20 cellular contexts compared by ENCODE assay signal in the genomic region with DNA sequence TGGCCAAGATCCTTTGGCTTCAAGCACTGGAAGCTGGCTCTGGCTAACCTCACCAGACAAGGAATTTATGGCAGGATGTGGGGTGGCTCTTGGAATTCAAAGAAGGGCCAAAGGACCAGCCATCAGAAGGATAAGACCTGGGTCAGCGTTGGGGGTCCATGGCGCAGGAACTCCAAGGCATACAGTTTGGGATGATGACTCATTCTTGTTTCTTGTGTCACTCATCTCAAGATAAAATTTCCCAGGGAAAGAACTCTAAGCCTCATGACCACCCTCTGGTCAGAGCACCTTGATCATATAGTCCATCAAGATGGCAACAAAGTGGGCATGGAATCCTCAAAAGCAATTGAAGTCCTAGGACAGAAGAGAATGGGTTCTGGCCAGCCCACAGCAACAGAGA. TPM values are rescaled to one million over a fixed set of nuclear protein-coding genes. Genes with fewer than 3 reads are reported as not detected.
DNase-seq lines count a peak whose midpoint lies in the region; ATAC-seq, FAIRE-seq and TF ChIP-seq lines count a peak whose summit lies in the region.
"Had no signal": no experiment of that assay in that cellular context is flagged by ENCODE, and none has a peak within 500 bp of the region (broad histone marks: within the 10 kb centered on the region; RNA-seq: fewer than 3 reads in every experiment).

No MANE protein-coding gene starts in this region.

- peaks cover 14 to 16% of the 10 kb centered on the region in 2 experiments; a peak in 4 of 5 replicates for H3K4me1 ChIP-seq in K562 (replicated peaks in 1 of 2; ENCODE audit: control insufficient read depth in 2 of 2, insufficient read depth in 2 of 2, low read length in 2 of 2)
- H3K4me1 ChIP-seq in Caco-2 = no peaks in the 10 kb centered on the region
- H3K4me1 ChIP-seq: BE2C had no signal

- POLR2A ChIA-PET in K562 (lab: Yijun Ruan, JAX) (interaction anchor here (0.5 to 1.3 kb wide), 8 partner anchors 8 to 188 kb away, joined by 3 to 8 read pairs (median 3); partner anchors contain the start of genes RPS18 and VPS52), Caco-2 (lab: Charles Lee) (no interaction called here)

- TF ChIP-seq CTCF in K562 (IDR thresholded peaks at IDR 0.05 in 2 of 3, conservative IDR thresholded peaks at IDR 0.05 in 1 of 3; ENCODE audit: insufficient read depth in 2 of 3, low read depth in 1 of 3, low read length in 3 of 3) (no peak), neural crest cell (conservative IDR thresholded peaks at IDR 0.05) (no peak), Caco-2 (IDR thresholded peaks at IDR 0.05; ENCODE audit: insufficient read depth in 1 of 2, low read depth in 1 of 2, low read length in 1 of 2, severe bottlenecking in 1 of 2, unreplicated experiment in 1 of 2) (no peak)

- no peaks in the 10 kb centered on the region for H4K20me1 ChIP-seq in K562 (replicated peaks; ENCODE audit: control insufficient read depth, insufficient read depth, low read length)

- H3K9me1 ChIP-seq in K562 (ENCODE audit: control insufficient read depth, insufficient read depth, low read length) = no peaks in the 10 kb centered on the region

- ATAC-seq in Right ventricle myocardium superior (ENCODE audit: poor library complexity) = no peak
- no peak for ATAC-seq in K562
- ATAC-seq: CD8-positive, alpha-beta T cell had no signal

- H2AFZ ChIP-seq in K562 (ENCODE audit: low read depth, low read length) = no peak overlapping the region

- CTCF ChIA-PET in K562 (lab: Yijun Ruan, JAX; ENCODE audit: low intra/inter-chr PET ratio) (no interaction called here), Caco-2 (lab: Charles Lee) (no interaction called here)

- H3K4me3 Mint-ChIP-seq in neural crest cell = peak overlapping the region; percentile 51
- no peak overlapping the region for H3K4me3 Mint-ChIP-seq in Caco-2 (ENCODE audit: unreplicated experiment)
- H3K4me3 Mint-ChIP-seq: CD14-positive monocyte; CD8-positive, alpha-beta T cell had no signal

- no peak for TF ChIP-seq RAD21 in K562 (CRISPR knock-in tag; conservative IDR thresholded peaks at IDR 0.05 in 1 of 2, IDR thresholded peaks at IDR 0.05 in 1 of 2)

- H3K4me2 ChIP-seq in K562 (ENCODE audit: insufficient read depth, low read length) = no peak overlapping the region
- H3K4me2 ChIP-seq: BLaER1 had no signal

- 17% methylated on average over 2 of the region's 2 CpGs for WGBS in K562 (ENCODE audit: insufficient coverage, low coverage, missing lambda C conversion rate)

- BruUV-seq in K562 (replicated peaks; lab: Mats Ljungman, UMichigan) (no TSS peak), Caco-2 (replicated peaks; lab: Mats Ljungman, UMichigan) (no TSS peak)

- H3K4me1 Mint-ChIP-seq in neural crest cell (peaks cover 13% of the 10 kb centered on the region), Caco-2 (ENCODE audit: low read depth, unreplicated experiment) (peaks cover 8% of the 10 kb centered on the region)

- peaks cover 30% of the 10 kb centered on the region for H3K36me3 Mint-ChIP-seq in neural crest cell (ENCODE audit: low read depth)
- peaks cover 6% of the 10 kb centered on the region for H3K36me3 Mint-ChIP-seq in Caco-2 (ENCODE audit: insufficient read depth, unreplicated experiment)

- DNase-seq in cardiac septum (ENCODE audit: low spot score) (peak; percentile 4), Right ventricle myocardium superior (no peak), K562 (ENCODE audit: extremely low read depth in 1 of 4, low spot score in 3 of 4) (peak in 1 of 4 experiments; percentile 9), neural crest cell (ENCODE audit: low read depth, low spot score) (no peak), Caco-2 (no peak), anterior cingulate cortex (lab: John Stamatoyannopoulos, UW) (no peak)
- DNase-seq: ACHN; BE2C; C1 segment of cervical spinal cord; CD4-positive, CD25-positive, alpha-beta regulatory T cell; CD8-positive, alpha-beta T cell; DMS 273 treated with DMSO at 0.1 percent for 48 hours; DMS79 treated with DMSO at 0.1 percent for 48 hours; GF-D8 had no signal

- FAIRE-seq in K562 (lab: Jason Lieb, UNC) = no peak
- FAIRE-seq: G401.6, GM12891, GM19239 had no signal

- in situ Hi-C loops in K562 (cut with MboI) = no loop called here

- H3K36me3 ChIP-seq in K562 (ENCODE audit: control insufficient read depth, insufficient read depth, low read length) (peaks cover 27% of the 10 kb centered on the region), Caco-2 (ENCODE audit: control insufficient read depth, insufficient read depth, low read length) (no peaks in the 10 kb centered on the region; the same call in 1 of the 2 replicates)

- H3K9me3 ChIP-seq in K562 (replicated peaks; ENCODE audit: control insufficient read depth, insufficient read depth, low read depth, low read length) (no peaks in the 10 kb centered on the region), Caco-2 (no peaks in the 10 kb centered on the region)
- H3K9me3 ChIP-seq: BE2C, BLaER1 had no signal

- peaks cover 19% of the 10 kb centered on the region for H3K27me3 Mint-ChIP-seq in neural crest cell (ENCODE audit: low read depth)
- H3K27me3 Mint-ChIP-seq in Caco-2 (ENCODE audit: insufficient read depth, unreplicated experiment) = peaks cover 7% of the 10 kb centered on the region

- H3K4me3 ChIP-seq in K562 (no peak overlapping the region), Caco-2 (ENCODE audit: low read depth, low read length) (no peak overlapping the region)
- H3K4me3 ChIP-seq: BLaER1 had no signal

- no peaks in the 10 kb centered on the region for H3K27me3 ChIP-seq in K562 (ENCODE audit: control insufficient read depth in 2 of 2, insufficient read depth in 2 of 2, low read length in 2 of 2)
- H3K27me3 ChIP-seq in Caco-2 (replicated peaks; ENCODE audit: control insufficient read depth, insufficient read depth, low read length) = no peaks in the 10 kb centered on the region
- H3K27me3 ChIP-seq: BE2C, BLaER1 had no signal

- intact Hi-C loops in cardiac septum (cut with DNase I) (loop anchor here (10.0 kb wide), 1 partner anchor 116 kb away; no protein-coding TSS in a partner anchor), Right ventricle myocardium superior (cut with DNase I) (no loop called here), K562 (cut with micrococcal nuclease) (no loop called here), Caco-2 (cut with micrococcal nuclease; ENCODE audit: unreplicated experiment) (no loop called here)

- no peak overlapping the region for H3K9ac ChIP-seq in K562 (ENCODE audit: insufficient read depth in 1 of 2, low read depth in 2 of 2, low read length in 2 of 2)
- H3K9ac ChIP-seq: BLaER1 had no signal

- TF ChIP-seq EP300 in K562 (IDR thresholded peaks at IDR 0.05; ENCODE audit: low read length) = no peak

- H3K27ac Mint-ChIP-seq in neural crest cell (ENCODE audit: unreplicated experiment) = no peak overlapping the region
- H3K27ac Mint-ChIP-seq in Caco-2 (ENCODE audit: unreplicated experiment) = no peak overlapping the region
- H3K27ac Mint-ChIP-seq: CD14-positive monocyte; CD4-positive, CD25-positive, alpha-beta regulatory T cell; CD8-positive, alpha-beta T cell had no signal

- H3K9me3 Mint-ChIP-seq in neural crest cell = peaks cover 3% of the 10 kb centered on the region
- H3K9me3 Mint-ChIP-seq in Caco-2 (ENCODE audit: unreplicated experiment) = no peaks in the 10 kb centered on the region
- H3K9me3 Mint-ChIP-seq: CD8-positive, alpha-beta T cell had no signal

- TF ChIP-seq POLR2A in K562 (conservative IDR thresholded peaks at IDR 0.05) = no peak

- H3K27ac ChIP-seq in K562 (ENCODE audit: extremely low read depth, low read depth, low read length) = no peak overlapping the region
- H3K27ac ChIP-seq: 22Rv1, BLaER1 had no signal

- H3K79me2 ChIP-seq in K562 (ENCODE audit: control insufficient read depth, insufficient read depth, low read length) = peaks cover 19% of the 10 kb centered on the region

RNA-seq across cellular contexts. Expression of gene ZBTB9, which starts 4.8 kb away (rescaled TPM):
- total RNA-seq in cardiac septum (4.5 TPM), Right ventricle myocardium superior (4.3 TPM), K562 (2014; rRNA removed) (10.4 and 15.0 TPM in 2 replicates), K562 (2014; rRNA removed; fragmentation: Illumina TruSeq; extraction: Trizol) (10.3 and 10.4 TPM in 2 replicates), K562 (2015; rRNA removed; fragmentation: Illumina TruSeq; extraction: Trizol) (12.7 and 13.1 TPM in 2 replicates), K562 (2021) (15.9 and 17.3 TPM in 2 replicates), neural crest cell (18.4 and 21.1 TPM in 2 replicates), Caco-2 (2022) (11.4 and 12.5 TPM in 2 replicates)
- 14.2 and 31.6 TPM in 2 replicates for total RNA-seq in K562 (2011; cell fraction: chromatin; rRNA removed; ENCODE audit: low replicate concordance)
- total RNA-seq in K562 (2011; cell fraction: nucleolus; rRNA removed) = 23.9 and 26.3 TPM in 2 replicates
- total RNA-seq in K562 (2011; cell fraction: nucleoplasm; rRNA removed) = 14.0 and 19.2 TPM in 2 replicates
- polyA plus RNA-seq in K562 (2011; rRNA removed) (10.5 and 11.1 TPM in 2 replicates), K562 (2014; fragmentation: Illumina TruSeq; extraction: Trizol) (16.3 and 19.5 TPM in 2 replicates), K562 (2014; fragmentation: Nextera tagmentation; extraction: Ambion mirVana) (1 to 10 TPM; 1.9 to 2.5 TPM), K562 (2014; rRNA removed) (6.9 and 11.9 TPM in 2 replicates)
- polyA plus RNA-seq in K562 (2011; cell fraction: cytosol; rRNA removed) = 7.8 and 10.3 TPM in 2 replicates
- 13.6 and 18.1 TPM in 2 replicates for polyA plus RNA-seq in K562 (2011; cell fraction: nucleus; rRNA removed)
- 12.2 and 14.5 TPM in 2 replicates for polyA plus RNA-seq in K562 (2012)
- 11.3 and 13.1 TPM in 2 replicates for polyA minus RNA-seq in K562 (2011; rRNA and poly(A)+ RNA removed)
- 11.1 and 15.7 TPM in 2 replicates for polyA minus RNA-seq in K562 (2011; cell fraction: cytosol; rRNA and poly(A)+ RNA removed)
- 6.6 and 10.3 TPM in 2 replicates for polyA minus RNA-seq in K562 (2011; cell fraction: nucleus; rRNA and poly(A)+ RNA removed)

RNA-seq across cellular contexts. Expression of gene SYNGAP1, which starts 39.4 kb away (rescaled TPM):
- total RNA-seq in cardiac septum (9.0 TPM), Right ventricle myocardium superior (4.8 TPM), K562 (2014; rRNA removed) (2.5 and 2.9 TPM in 2 replicates), K562 (2014; rRNA removed; fragmentation: Illumina TruSeq; extraction: Trizol) (1.9 and 2.6 TPM in 2 replicates), K562 (2015; rRNA removed; fragmentation: Illumina TruSeq; extraction: Trizol) (3.2 and 3.8 TPM in 2 replicates), K562 (2021) (15.2 and 22.8 TPM in 2 replicates), neural crest cell (72.4 and 73.5 TPM in 2 replicates), Caco-2 (2022) (17.1 and 18.3 TPM in 2 replicates)
- total RNA-seq in K562 (2011; cell fraction: chromatin; rRNA removed; ENCODE audit: low replicate concordance) = 66.9 and 126 TPM in 2 replicates
- 33.0 and 37.9 TPM in 2 replicates for total RNA-seq in K562 (2011; cell fraction: nucleolus; rRNA removed)
- 43.4 and 59.2 TPM in 2 replicates for total RNA-seq in K562 (2011; cell fraction: nucleoplasm; rRNA removed)
- polyA plus RNA-seq in K562 (2011; rRNA removed) (4.4 and 8.2 TPM in 2 replicates), K562 (2014; fragmentation: Illumina TruSeq; extraction: Trizol) (13.9 and 14.2 TPM in 2 replicates), K562 (2014; fragmentation: Nextera tagmentation; extraction: Ambion mirVana) (under 1 TPM; 0.01 to 0.06 TPM), K562 (2014; rRNA removed) (14.2 and 14.6 TPM in 2 replicates)
- polyA plus RNA-seq in K562 (2011; cell fraction: cytosol; rRNA removed) = 2.7 and 2.8 TPM in 2 replicates
- 51.0 and 114 TPM in 2 replicates for polyA plus RNA-seq in K562 (2011; cell fraction: nucleus; rRNA removed)
- polyA plus RNA-seq in K562 (2012) = 15.7 and 22.6 TPM in 2 replicates
- polyA minus RNA-seq in K562 (2011; rRNA and poly(A)+ RNA removed) = 4.1 and 4.2 TPM in 2 replicates
- polyA minus RNA-seq in K562 (2011; cell fraction: cytosol; rRNA and poly(A)+ RNA removed) = 3.9 and 4.4 TPM in 2 replicates
- polyA minus RNA-seq in K562 (2011; cell fraction: nucleus; rRNA and poly(A)+ RNA removed) = 10.8 and 12.3 TPM in 2 replicates
- polyA plus RNA-seq: CD14-positive monocyte had no signal

RNA-seq across cellular contexts. Expression of gene CUTA, which starts 41.3 kb away (rescaled TPM):
- total RNA-seq in cardiac septum (94.6 TPM), Right ventricle myocardium superior (102 TPM), K562 (2014; rRNA removed) (310 and 413 TPM in 2 replicates), K562 (2014; rRNA removed; fragmentation: Illumina TruSeq; extraction: Trizol) (192 and 203 TPM in 2 replicates), K562 (2015; rRNA removed; fragmentation: Illumina TruSeq; extraction: Trizol) (316 and 317 TPM in 2 replicates), K562 (2021) (369 and 372 TPM in 2 replicates), neural crest cell (319 and 326 TPM in 2 replicates), Caco-2 (2022) (166 and 177 TPM in 2 replicates)
- 90.7 and 171 TPM in 2 replicates for total RNA-seq in K562 (2011; cell fraction: chromatin; rRNA removed; ENCODE audit: low replicate concordance)
- total RNA-seq in K562 (2011; cell fraction: nucleolus; rRNA removed) = 247 and 251 TPM in 2 replicates
- total RNA-seq in K562 (2011; cell fraction: nucleoplasm; rRNA removed) = 190 and 192 TPM in 2 replicates
- polyA plus RNA-seq in K562 (2011; rRNA removed) (166 and 178 TPM in 2 replicates), K562 (2014; fragmentation: Illumina TruSeq; extraction: Trizol) (264 and 434 TPM in 2 replicates), K562 (2014; fragmentation: Nextera tagmentation; extraction: Ambion mirVana) (100 to 1,000 TPM; 653 to 682 TPM), K562 (2014; rRNA removed) (296 and 360 TPM in 2 replicates)
- polyA plus RNA-seq in K562 (2011; cell fraction: cytosol; rRNA removed) = 269 and 458 TPM in 2 replicates
- polyA plus RNA-seq in K562 (2011; cell fraction: nucleus; rRNA removed) = 356 and 369 TPM in 2 replicates
- polyA plus RNA-seq in K562 (2012) = 506 and 529 TPM in 2 replicates
- polyA minus RNA-seq in K562 (2011; rRNA and poly(A)+ RNA removed) = 142 and 158 TPM in 2 replicates
- 90.0 and 120 TPM in 2 replicates for polyA minus RNA-seq in K562 (2011; cell fraction: cytosol; rRNA and poly(A)+ RNA removed)
- 56.4 and 86.2 TPM in 2 replicates for polyA minus RNA-seq in K562 (2011; cell fraction: nucleus; rRNA and poly(A)+ RNA removed)

RNA-seq across cellular contexts. Expression of gene PHF1, which starts 48.4 kb away (rescaled TPM):
- total RNA-seq in cardiac septum (74.8 TPM), Right ventricle myocardium superior (50.6 TPM), K562 (2014; rRNA removed) (27.3 and 29.7 TPM in 2 replicates), K562 (2014; rRNA removed; fragmentation: Illumina TruSeq; extraction: Trizol) (16.2 and 20.8 TPM in 2 replicates), K562 (2015; rRNA removed; fragmentation: Illumina TruSeq; extraction: Trizol) (29.6 and 33.7 TPM in 2 replicates), K562 (2021) (42.1 and 43.2 TPM in 2 replicates), neural crest cell (63.5 and 70.5 TPM in 2 replicates), Caco-2 (2022) (23.6 and 26.4 TPM in 2 replicates)
- 151 and 284 TPM in 2 replicates for total RNA-seq in K562 (2011; cell fraction: chromatin; rRNA removed; ENCODE audit: low replicate concordance)
- 158 and 171 TPM in 2 replicates for total RNA-seq in K562 (2011; cell fraction: nucleolus; rRNA removed)
- total RNA-seq in K562 (2011; cell fraction: nucleoplasm; rRNA removed) = 141 and 150 TPM in 2 replicates
- polyA plus RNA-seq in K562 (2011; rRNA removed) (45.9 and 59.4 TPM in 2 replicates), K562 (2014; fragmentation: Illumina TruSeq; extraction: Trizol) (45.5 and 48.8 TPM in 2 replicates), K562 (2014; fragmentation: Nextera tagmentation; extraction: Ambion mirVana) (1 to 10 TPM; 3.7 to 4.0 TPM), K562 (2014; rRNA removed) (60.8 and 64.2 TPM in 2 replicates)
- polyA plus RNA-seq in K562 (2011; cell fraction: cytosol; rRNA removed) = 56.9 and 69.4 TPM in 2 replicates
- polyA plus RNA-seq in K562 (2011; cell fraction: nucleus; rRNA removed) = 359 and 410 TPM in 2 replicates
- polyA plus RNA-seq in K562 (2012) = 42.7 and 85.4 TPM in 2 replicates
- polyA minus RNA-seq in K562 (2011; rRNA and poly(A)+ RNA removed) = 21.9 and 26.4 TPM in 2 replicates
- polyA minus RNA-seq in K562 (2011; cell fraction: cytosol; rRNA and poly(A)+ RNA removed) = 12.4 and 15.0 TPM in 2 replicates
- polyA minus RNA-seq in K562 (2011; cell fraction: nucleus; rRNA and poly(A)+ RNA removed) = 40.8 and 50.0 TPM in 2 replicates
